Comparison of ENCODE assay signal across 20 cellular contexts in genomic region chr10:127309609-127310008, GRCh38.
"Had no signal": no experiment of that assay in that cellular context is flagged by ENCODE, and none has a peak within 500 bp of the region (broad histone marks: within the 10 kb centered on the region; RNA-seq: fewer than 3 reads in every experiment).

No MANE protein-coding gene starts in this region.

- H3K9me3 Mint-ChIP-seq: activated naive CD8-positive, alpha-beta T cell treated with anti-CD3 and anti-CD28 coated beads, Interleukin-2, amount 10 ng/mL, durations not matched to agents 7 days and 5 days; activated T-helper 1 cell treated with anti-CD3 and anti-CD28 coated beads, Interleukin-12 subunit alpha, Interleukin-12 subunit beta, Interleukin-2, Interleukin-4 antibody, amounts not matched to agents 30 ng/mL and 10 ng/mL and 1 ng/mL, durations not matched to agents 14 hours and 24 hours and 36 hours; neural crest cell had no signal

- H3K4me1 Mint-ChIP-seq: activated naive CD8-positive, alpha-beta T cell treated with anti-CD3 and anti-CD28 coated beads, Interleukin-2, amount 10 ng/mL, durations not matched to agents 7 days and 5 days; central memory CD8-positive, alpha-beta T cell had no signal

- H3K27me3 Mint-ChIP-seq: brain; central memory CD8-positive, alpha-beta T cell had no signal

- ATAC-seq: gastroesophageal sphincter, heart right ventricle, right cardiac atrium had no signal

- H3K27ac ChIP-seq: colonic mucosa, gastroesophageal sphincter, heart right ventricle, left ventricle myocardium inferior, prostate gland, tibial nerve had no signal

- H3K27me3 ChIP-seq: colonic mucosa, gastroesophageal sphincter, heart right ventricle, tibial nerve had no signal

- H3K27ac Mint-ChIP-seq: activated naive CD8-positive, alpha-beta T cell treated with anti-CD3 and anti-CD28 coated beads, Interleukin-2, amount 10 ng/mL, durations not matched to agents 7 days and 5 days; activated T-helper 1 cell treated with anti-CD3 and anti-CD28 coated beads, Interleukin-12 subunit alpha, Interleukin-12 subunit beta, Interleukin-2, Interleukin-4 antibody, amounts not matched to agents 30 ng/mL and 10 ng/mL and 1 ng/mL, durations not matched to agents 14 hours and 24 hours and 36 hours had no signal

- DNase-seq: activated CD4-positive, alpha-beta T cell treated with anti-CD3 and anti-CD28 coated beads, Interleukin-2, amount 50 U/mL, for 4 hours; activated naive CD4-positive, alpha-beta T cell treated with Interleukin-2 at 50 U/mL for 16 hours; activated naive CD8-positive, alpha-beta T cell treated with anti-CD3 and anti-CD28 coated beads, Interleukin-2, amount 10 ng/mL, durations not matched to agents 7 days and 5 days; anterior cingulate cortex; colonic mucosa; heart right ventricle; kidney glomerular epithelial cell; left ventricle myocardium inferior; mammary epithelial cell; right cardiac atrium; stimulated activated CD4-positive, alpha-beta T cell treated with anti-CD3 and anti-CD28 coated beads, Interleukin-2, amount 100 ng/mL, for 24 hours; stimulated activated naive CD4-positive, alpha-beta T cell treated with Interleukin-2 at 50 U/mL for 16 hours; substantia nigra had no signal

- H3K36me3 Mint-ChIP-seq: activated naive CD8-positive, alpha-beta T cell treated with anti-CD3 and anti-CD28 coated beads, Interleukin-2, amount 10 ng/mL, durations not matched to agents 7 days and 5 days; brain had no signal

- H3K4me3 ChIP-seq: colonic mucosa, gastroesophageal sphincter, heart right ventricle, left ventricle myocardium inferior, prostate gland, tibial nerve had no signal

- H3K4me1 ChIP-seq: colonic mucosa, prostate gland had no signal

- H3K36me3 ChIP-seq: colonic mucosa, gastroesophageal sphincter, heart right ventricle, left ventricle myocardium inferior, prostate gland had no signal

- H3K9me3 ChIP-seq: colonic mucosa, gastroesophageal sphincter, heart right ventricle, left ventricle myocardium inferior, prostate gland, tibial nerve had no signal

- H3K4me3 Mint-ChIP-seq: activated naive CD8-positive, alpha-beta T cell treated with anti-CD3 and anti-CD28 coated beads, Interleukin-2, amount 10 ng/mL, durations not matched to agents 7 days and 5 days; activated T-helper 1 cell treated with anti-CD3 and anti-CD28 coated beads, Interleukin-12 subunit alpha, Interleukin-12 subunit beta, Interleukin-2, Interleukin-4 antibody, amounts not matched to agents 30 ng/mL and 10 ng/mL and 1 ng/mL, durations not matched to agents 14 hours and 24 hours and 36 hours; brain; central memory CD8-positive, alpha-beta T cell; neural crest cell had no signal
